ENCODE assay signal across 12 cellular contexts in genomic region chr7:130874071-130874915, GRCh38.
DNase-seq lines count a peak whose midpoint lies in the region; ATAC-seq and TF ChIP-seq lines count a peak whose summit lies in the region.
"Had no signal": no experiment of that assay in that cellular context is flagged by ENCODE, and none has a peak within 500 bp of the region (broad histone marks: within the 10 kb centered on the region; RNA-seq: fewer than 3 reads in every experiment).

No MANE protein-coding gene starts in this region.

- ATAC-seq in Right ventricle myocardium inferior (peak; percentile 43), activated B cell treated with CpG ODN at 0.5 μM for 24 hours (ENCODE audit: low read depth) (no peak), left ventricle myocardium superior (peak; percentile 34), HG03354 (IDR thresholded peaks at IDR 0.05; ENCODE audit: poor library complexity, severe bottlenecking, unreplicated experiment) (no peak)
- ATAC-seq in CD4-positive, alpha-beta T cell (ENCODE audit: poor library complexity), result no peak

- no peak overlapping the region for H3K27ac ChIP-seq in right atrium auricular region
- H3K27ac ChIP-seq in CD4-positive, alpha-beta T cell (ENCODE audit: low read depth, low read length), result no peak overlapping the region
- H3K27ac ChIP-seq: neutrophil had no signal

- intact Hi-C loops in Right ventricle myocardium inferior (cut with DNase I), result no loop called here
- intact Hi-C loops in activated B cell treated with CpG ODN at 0.5 μM for 24 hours (cut with micrococcal nuclease), result no loop called here
- intact Hi-C loops in left ventricle myocardium superior (cut with micrococcal nuclease), result no loop called here
- intact Hi-C loops in CD4-positive, alpha-beta T cell (cut with DNase I, micrococcal nuclease), result no loop called here

- H3K4me1 Mint-ChIP-seq in activated B cell treated with CpG ODN at 0.5 μM for 24 hours (peaks cover 24% of the 10 kb centered on the region), type B pancreatic cell (ENCODE audit: unreplicated experiment) (peaks cover 18% of the 10 kb centered on the region)
- H3K4me1 Mint-ChIP-seq in CD4-positive, alpha-beta T cell (ENCODE audit: low read depth), result peaks cover 29% of the 10 kb centered on the region

- no peak overlapping the region for H3K4me3 ChIP-seq in right atrium auricular region

- peaks cover 0 to 20% of the 10 kb centered on the region in 2 donors for H3K4me1 ChIP-seq in right atrium auricular region

- H3K4me3 Mint-ChIP-seq in activated B cell treated with CpG ODN at 0.5 μM for 24 hours (no peak overlapping the region), type B pancreatic cell (no peak overlapping the region)
- no peak overlapping the region for H3K4me3 Mint-ChIP-seq in CD4-positive, alpha-beta T cell
- H3K4me3 Mint-ChIP-seq: WTC11 had no signal

- H3K9me3 ChIP-seq in right atrium auricular region, result no peaks in the 10 kb centered on the region
- no peaks in the 10 kb centered on the region for H3K9me3 ChIP-seq in CD4-positive, alpha-beta T cell (ENCODE audit: control insufficient read depth, low read length)
- H3K9me3 ChIP-seq: neutrophil had no signal

- peaks cover 3% of the 10 kb centered on the region for H3K9me3 Mint-ChIP-seq in activated B cell treated with CpG ODN at 0.5 μM for 24 hours
- no peaks in the 10 kb centered on the region for H3K9me3 Mint-ChIP-seq in type B pancreatic cell
- no peaks in the 10 kb centered on the region for H3K9me3 Mint-ChIP-seq in CD4-positive, alpha-beta T cell
- H3K9me3 Mint-ChIP-seq: WTC11 had no signal

- H3K36me3 Mint-ChIP-seq in activated B cell treated with CpG ODN at 0.5 μM for 24 hours (ENCODE audit: low read depth) (peaks cover 91% of the 10 kb centered on the region), type B pancreatic cell (no peaks in the 10 kb centered on the region)
- peaks cover 93% of the 10 kb centered on the region for H3K36me3 Mint-ChIP-seq in CD4-positive, alpha-beta T cell (ENCODE audit: low read depth)
- H3K36me3 Mint-ChIP-seq: WTC11 had no signal

- H3K27ac Mint-ChIP-seq in activated B cell treated with CpG ODN at 0.5 μM for 24 hours, result peak overlapping the region; percentile 43
- H3K27ac Mint-ChIP-seq in type B pancreatic cell, result peak overlapping the region; percentile 24
- H3K27ac Mint-ChIP-seq in CD4-positive, alpha-beta T cell, result no peak overlapping the region
- H3K27ac Mint-ChIP-seq: WTC11 had no signal

- TF ChIP-seq CTCF in right atrium auricular region (IDR thresholded peaks at IDR 0.05) (no peak), activated B cell treated with CpG ODN at 0.5 μM for 24 hours (IDR thresholded peaks at IDR 0.05) (no peak), type B pancreatic cell (conservative IDR thresholded peaks at IDR 0.05) (no peak)
- TF ChIP-seq CTCF in CD4-positive, alpha-beta T cell (IDR thresholded peaks at IDR 0.05), result no peak

- no peak for DNase-seq in Right ventricle myocardium inferior (ENCODE audit: missing footprints)
- DNase-seq in right atrium auricular region (ENCODE audit: low spot score), result no peak
- DNase-seq in activated B cell treated with CpG ODN at 0.5 μM for 24 hours, result no peak
- DNase-seq in left ventricle myocardium superior, result no peak
- DNase-seq in type B pancreatic cell (ENCODE audit: extremely low spot score, unreplicated experiment), result no peak
- no peak for DNase-seq in CD4-positive, alpha-beta T cell
- no peak for DNase-seq in NCI-H1694 treated with DMSO at 0.1 percent for 48 hours (lab: John Stamatoyannopoulos, UW)
- DNase-seq: foreskin melanocyte, RPMI8226 had no signal

- CTCF ChIA-PET in activated B cell treated with CpG ODN at 0.5 μM for 24 hours (lab: Charles Lee), result interaction anchor here (0.9 to 1.6 kb wide), 6 partner anchors 11 to 551 kb away, joined by 3 to 4 read pairs (median 4); no protein-coding TSS in a partner anchor
- CTCF ChIA-PET in CD4-positive, alpha-beta T cell (lab: Charles Lee), result interaction anchor here (1.0 to 1.5 kb wide), 4 partner anchors 7 to 167 kb away, joined by 3 to 8 read pairs (median 4); no protein-coding TSS in a partner anchor

- no peaks in the 10 kb centered on the region for H3K27me3 ChIP-seq in right atrium auricular region
- no peaks in the 10 kb centered on the region for H3K27me3 ChIP-seq in CD4-positive, alpha-beta T cell (ENCODE audit: control insufficient read depth, insufficient read depth, low read length)
- H3K27me3 ChIP-seq: neutrophil had no signal

- POLR2A ChIA-PET in activated B cell treated with CpG ODN at 0.5 μM for 24 hours (lab: Charles Lee), result interaction anchor here (0.6 to 1.1 kb wide), 3 partner anchors 9 to 128 kb away, joined by 3 to 6 read pairs (median 3); no protein-coding TSS in a partner anchor
- POLR2A ChIA-PET in CD4-positive, alpha-beta T cell (lab: Charles Lee), result no interaction called here

- H3K27me3 Mint-ChIP-seq in activated B cell treated with CpG ODN at 0.5 μM for 24 hours (no peaks in the 10 kb centered on the region), type B pancreatic cell (no peaks in the 10 kb centered on the region)
- no peaks in the 10 kb centered on the region for H3K27me3 Mint-ChIP-seq in CD4-positive, alpha-beta T cell

- peaks cover 50% of the 10 kb centered on the region for H3K36me3 ChIP-seq in right atrium auricular region

Comparison
In these comparisons a context has a peak if more than half of its experiments do, and no peak if none do; other contexts are left out.
1. ATAC-seq: peak in Right ventricle myocardium inferior (single experiment) and left ventricle myocardium superior (single experiment); none in activated B cell treated with CpG ODN at 0.5 μM for 24 hours (single experiment), CD4-positive, alpha-beta T cell (single experiment) and HG03354 (single experiment).